Comparison of ENCODE assay signal across 20 cellular contexts in the genomic region with DNA sequence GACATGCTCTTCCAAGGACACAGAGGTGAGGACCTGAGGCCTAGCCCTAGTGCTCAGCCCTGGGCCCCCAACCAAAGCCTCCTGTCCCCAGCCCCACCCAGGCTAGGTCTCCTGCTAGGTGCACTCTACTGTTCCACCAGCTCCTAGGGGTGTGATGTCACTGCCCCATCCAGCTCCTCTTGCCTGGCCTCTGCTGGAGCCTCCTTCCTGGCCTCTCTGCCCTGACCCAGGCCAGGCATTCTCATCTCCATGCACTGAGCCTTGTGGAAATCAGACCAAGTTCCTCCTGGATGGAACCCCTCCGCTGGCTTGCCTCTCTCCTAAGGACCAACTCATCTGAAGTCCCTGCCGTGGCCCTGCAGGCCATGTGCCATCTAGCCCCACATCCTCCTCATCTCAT.
"Had no signal": no experiment of that assay in that cellular context is flagged by ENCODE, and none has a peak within 500 bp of the region (broad histone marks: within the 10 kb centered on the region; RNA-seq: fewer than 3 reads in every experiment).

No MANE protein-coding gene starts in this region.

- H3K27ac ChIP-seq: epithelial cell of prostate, esophagus muscularis mucosa, sigmoid colon, skin epidermis, thoracic aorta, transverse colon had no signal

- H3K27me3 Mint-ChIP-seq: stimulated activated naive CD8-positive, alpha-beta T cell treated with anti-CD3 and anti-CD28 coated beads, Interleukin-15, Interleukin-2, amounts not matched to agents 100 ng/mL and 50 ng/mL, for 24 hours had no signal

- H3K9me3 ChIP-seq: esophagus muscularis mucosa, right atrium auricular region, sigmoid colon, thoracic aorta, transverse colon had no signal

- H3K27me3 ChIP-seq: right atrium auricular region, sigmoid colon had no signal

- H3K4me1 Mint-ChIP-seq: central memory CD8-positive, alpha-beta T cell; immature natural killer cell had no signal

- H3K36me3 ChIP-seq: esophagus muscularis mucosa, right atrium auricular region, sigmoid colon, thoracic aorta, transverse colon had no signal

- H3K4me3 ChIP-seq: esophagus muscularis mucosa, lung, right atrium auricular region, sigmoid colon, skin epidermis, thoracic aorta, transverse colon had no signal

- H3K4me3 Mint-ChIP-seq: central memory CD8-positive, alpha-beta T cell; immature natural killer cell; natural killer cell treated with Interleukin-12 subunit alpha and Interleukin-12 subunit beta and Interleukin-15 and Interleukin-18, amount 100 ng/mL, for 72 hours; stimulated activated naive CD8-positive, alpha-beta T cell treated with anti-CD3 and anti-CD28 coated beads, Interleukin-15, Interleukin-2, amounts not matched to agents 100 ng/mL and 50 ng/mL, for 24 hours had no signal

- H3K36me3 Mint-ChIP-seq: immature natural killer cell; natural killer cell treated with Interleukin-12 subunit alpha and Interleukin-12 subunit beta and Interleukin-15 and Interleukin-18, amount 100 ng/mL, for 72 hours had no signal

- H3K9me3 Mint-ChIP-seq: central memory CD8-positive, alpha-beta T cell; immature natural killer cell; natural killer cell treated with Interleukin-12 subunit alpha and Interleukin-12 subunit beta and Interleukin-15 and Interleukin-18, amount 100 ng/mL, for 72 hours; stimulated activated naive CD8-positive, alpha-beta T cell treated with anti-CD3 and anti-CD28 coated beads, Interleukin-15, Interleukin-2, amounts not matched to agents 100 ng/mL and 50 ng/mL, for 24 hours had no signal

- H3K4me1 ChIP-seq: sigmoid colon, transverse colon had no signal

- DNase-seq: effector memory CD4-positive, alpha-beta T cell; immature natural killer cell; left colon; left ventricle myocardium superior; mesenchymal stem cell; midbrain; sigmoid colon; stimulated activated CD4-positive, alpha-beta T cell treated with anti-CD3 and anti-CD28 coated beads, Interleukin-12 subunit alpha, Interleukin-12 subunit beta, amount 100 ng/mL, for 4 hours; transverse colon had no signal

- H3K27ac Mint-ChIP-seq: immature natural killer cell; natural killer cell treated with Interleukin-12 subunit alpha and Interleukin-12 subunit beta and Interleukin-15 and Interleukin-18, amount 100 ng/mL, for 72 hours; stimulated activated naive CD8-positive, alpha-beta T cell treated with anti-CD3 and anti-CD28 coated beads, Interleukin-15, Interleukin-2, amounts not matched to agents 100 ng/mL and 50 ng/mL, for 24 hours had no signal

- ATAC-seq: left colon, left ventricle myocardium superior had no signal

- FAIRE-seq: endometrium, keratinocyte had no signal
